ENCODE assay signal across 9 cellular contexts in the genomic region with DNA sequence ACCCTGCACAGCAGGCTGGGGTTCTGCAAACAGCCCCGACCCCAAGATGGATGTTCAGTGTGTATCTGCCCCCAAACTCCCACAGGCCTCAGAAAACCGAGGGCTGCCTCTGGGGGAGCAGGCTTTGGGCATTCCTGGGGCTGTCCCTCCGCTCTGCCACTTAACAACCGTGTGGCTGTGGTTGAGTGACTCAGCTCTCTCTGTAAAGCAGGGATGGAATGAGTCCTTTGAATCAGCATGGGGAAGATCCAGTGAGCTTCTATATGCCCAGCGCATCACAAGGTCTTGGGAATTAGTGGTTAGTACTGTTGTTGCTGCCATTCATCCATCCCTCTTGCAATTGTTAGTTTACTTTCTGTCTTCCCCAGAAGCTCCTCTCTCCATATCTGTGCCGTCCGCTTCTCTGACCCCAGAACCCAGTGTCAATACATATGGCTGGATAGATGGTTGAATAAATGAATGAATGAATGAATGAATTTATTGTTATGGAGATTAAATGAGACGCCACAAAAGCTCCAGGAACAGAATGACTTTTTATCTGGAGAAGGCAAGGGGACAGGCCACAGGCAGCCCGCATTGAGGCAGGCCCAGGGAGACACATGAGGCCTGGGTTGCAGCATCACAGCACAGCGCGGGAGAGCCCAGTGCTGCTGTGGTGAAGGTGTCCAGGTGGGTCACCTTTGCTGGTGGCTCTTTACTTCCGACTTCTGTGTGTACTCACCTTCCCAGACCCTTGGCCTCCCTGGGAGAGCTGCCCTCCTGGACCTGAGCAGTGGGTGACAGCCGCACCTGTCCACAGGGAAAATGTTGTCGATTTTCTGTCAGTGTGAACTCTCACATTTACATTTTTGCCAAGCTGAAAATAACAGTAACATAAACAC.
A peak's percentile ranks its signal among the peaks of the same experiment; 100 is the strongest.
DNase-seq lines count a peak whose midpoint lies in the region; ATAC-seq, FAIRE-seq and TF ChIP-seq lines count a peak whose summit lies in the region.
"Had no signal": no experiment of that assay in that cellular context is flagged by ENCODE, and none has a peak within 500 bp of the region (broad histone marks: within the 10 kb centered on the region; RNA-seq: fewer than 3 reads in every experiment).

No MANE protein-coding gene starts in this region.

- H3K27me3 ChIP-seq in right atrium auricular region (no peaks in the 10 kb centered on the region), lower lobe of right lung (ENCODE audit: low read depth) (no peaks in the 10 kb centered on the region)

- no peak overlapping the region for H3K4me3 ChIP-seq in right atrium auricular region
- no peak overlapping the region for H3K4me3 ChIP-seq in lower lobe of right lung

- DNase-seq in right atrium auricular region (ENCODE audit: low spot score) (no peak), left cardiac atrium (no peak), astrocyte of the hippocampus (ENCODE audit: low read depth, low spot score) (peak; percentile 90), lower lobe of right lung (no peak), urothelium cell line (ENCODE audit: low spot score) (peak; percentile 81), cortex of kidney (lab: John Stamatoyannopoulos, UW) (no peak), NCI-H1694 treated with DMSO at 0.1 percent for 48 hours (lab: John Stamatoyannopoulos, UW) (no peak), DMS53 treated with DMSO at 0.1 percent for 48 hours (lab: John Stamatoyannopoulos, UW; ENCODE audit: unreplicated experiment) (no peak)
- DNase-seq: CD4-positive, alpha-beta memory T cell had no signal

- no peaks in the 10 kb centered on the region for H3K9me3 ChIP-seq in right atrium auricular region
- H3K9me3 ChIP-seq in lower lobe of right lung, result no peaks in the 10 kb centered on the region

- H3K27ac ChIP-seq in right atrium auricular region, result peak overlapping the region; percentile 68 to 74
- H3K27ac ChIP-seq in lower lobe of right lung, result peak overlapping the region; percentile 48

- ATAC-seq in left cardiac atrium (no peak), lower lobe of right lung (no peak)

- intact Hi-C loops in left cardiac atrium (cut with DNase I), result no loop called here
- intact Hi-C loops in lower lobe of right lung (cut with DNase I), result no loop called here

- no peak for FAIRE-seq in urothelium cell line (lab: Jason Lieb, UNC)

- TF ChIP-seq CTCF in right atrium auricular region (IDR thresholded peaks at IDR 0.05) (no peak), lower lobe of right lung (IDR thresholded peaks at IDR 0.05) (no peak)

- peaks cover 0 to 19% of the 10 kb centered on the region in 2 donors for H3K4me1 ChIP-seq in right atrium auricular region
- peaks cover 12% of the 10 kb centered on the region for H3K4me1 ChIP-seq in lower lobe of right lung

- H3K36me3 ChIP-seq in right atrium auricular region (no peaks in the 10 kb centered on the region), lower lobe of right lung (no peaks in the 10 kb centered on the region)

Comparison
In these comparisons a context has a peak if more than half of its experiments do, and no peak if none do; other contexts are left out.
1. DNase-seq: peak in astrocyte of the hippocampus (single experiment) and urothelium cell line (single experiment); none in right atrium auricular region (single experiment), left cardiac atrium (single experiment), lower lobe of right lung (single experiment), cortex of kidney (single experiment), NCI-H1694 treated with DMSO at 0.1 percent for 48 hours (single experiment) and DMS53 treated with DMSO at 0.1 percent for 48 hours (single experiment).